In genomic region chr22:28800308-28801041, GRCh38 we compare ENCODE assay signal across 8 cellular contexts.
DNase-seq lines count a peak whose midpoint lies in the region; ATAC-seq and TF ChIP-seq lines count a peak whose summit lies in the region.

TSS of gene XBP1 (minus strand) at chr22:28800569.

- H3K4me3 ChIP-seq in AG10803 (ENCODE audit: low read length) (peak within 1 kb of the TSS; percentile 81), choroid plexus epithelial cell (ENCODE audit: low read depth, low read length) (peak within 1 kb of the TSS; percentile 81)

- ATAC-seq in GM19023 (IDR thresholded peaks at IDR 0.05; ENCODE audit: unreplicated experiment) (peak; percentile 91), HG03196 (IDR thresholded peaks at IDR 0.05; ENCODE audit: unreplicated experiment) (peak; percentile 71)

- DNase-seq in AG10803 (ENCODE audit: low read depth) (peak; percentile 94), NCI-H510A treated with DMSO at 0.1 percent for 48 hours (lab: John Stamatoyannopoulos, UW) (peak; percentile 68), choroid plexus epithelial cell (ENCODE audit: low read depth) (peak; percentile 96), kidney glomerular epithelial cell (lab: John Stamatoyannopoulos, UW) (peak; percentile 84)
- peak; percentile 85 to 86 for DNase-seq in activated CD4-positive, alpha-beta T cell treated with anti-CD3 and anti-CD28 coated beads for 4 hours
- DNase-seq in stimulated activated CD4-positive, alpha-beta T cell treated with anti-CD3 and anti-CD28 coated beads, Interleukin-15, amount 100 ng/mL, for 48 hours (ENCODE audit: low read depth in 2 of 2) = peak; percentile 79 to 83

- TF ChIP-seq CTCF in AG10803 (conservative IDR thresholded peaks at IDR 0.05; ENCODE audit: low read length) (no peak), choroid plexus epithelial cell (conservative IDR thresholded peaks at IDR 0.05; ENCODE audit: low read depth, low read length) (no peak)

Comparison
In these comparisons a context has a peak if more than half of its experiments do, and no peak if none do; other contexts are left out.
1. Peak in every context shown above with its lines: DNase-seq, ATAC-seq and H3K4me3 ChIP-seq.